In the genomic region with DNA sequence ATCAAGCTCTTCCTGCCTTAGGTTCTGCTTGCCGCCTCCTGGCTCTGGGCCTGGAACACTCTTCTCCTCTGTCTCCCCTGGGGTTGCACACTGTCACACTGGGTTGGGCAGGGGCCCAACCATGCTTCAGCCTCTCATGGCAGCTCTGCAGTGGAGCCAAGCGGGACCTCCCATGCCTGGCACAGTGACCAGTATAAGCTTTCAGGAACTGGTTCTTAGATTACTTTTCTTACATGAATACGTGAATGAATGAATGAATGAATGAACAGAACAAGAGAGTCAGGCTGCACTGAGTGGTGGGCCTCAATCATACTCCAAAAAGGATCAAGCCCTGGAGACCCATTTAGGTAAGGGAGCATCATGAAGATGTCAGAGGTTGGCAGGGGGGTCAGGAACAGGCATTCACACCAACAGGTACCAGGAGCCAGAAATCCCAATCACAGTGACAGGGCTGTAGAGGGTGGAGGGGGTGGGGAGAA, we compare ENCODE assay signal across 17 cellular contexts. TPM values are rescaled to one million over a fixed set of nuclear protein-coding genes. Genes with fewer than 3 reads are reported as not detected.
A peak's percentile ranks its signal among the peaks of the same experiment; 100 is the strongest.
DNase-seq lines count a peak whose midpoint lies in the region; ATAC-seq lines count a peak whose summit lies in the region.
"Had no signal": no experiment of that assay in that cellular context is flagged by ENCODE, and none has a peak within 500 bp of the region (broad histone marks: within the 10 kb centered on the region; RNA-seq: fewer than 3 reads in every experiment).

No MANE protein-coding gene starts in this region.

- H3K4me1 Mint-ChIP-seq in IgD-negative memory B cell = peaks cover 22 to 26% (median 24%) of the 10 kb centered on the region in 3 donors
- H3K4me1 Mint-ChIP-seq in activated CD8-positive, alpha-beta T cell treated with anti-CD3 and anti-CD28 coated beads, Interleukin-2, amount 10 ng/mL, durations not matched to agents 7 days and 5 days (ENCODE audit: low read depth) = peaks cover 10% of the 10 kb centered on the region

- peaks cover 37% of the 10 kb centered on the region for H3K4me1 ChIP-seq in BLaER1

- POLR2A ChIA-PET in activated CD8-positive, alpha-beta T cell treated with anti-CD3 and anti-CD28 coated beads, Interleukin-2, amount 10 ng/mL, durations not matched to agents 7 days and 5 days (lab: Charles Lee) = interaction anchor here (0.7 to 1.9 kb wide), 3 partner anchors 120 to 1917 kb away, joined by 3 to 7 read pairs (median 5); a partner anchor contains a TSS

- H3K27ac Mint-ChIP-seq in IgD-negative memory B cell = peak overlapping the region; percentile 54 to 91 (median 78)
- H3K27ac Mint-ChIP-seq in activated CD8-positive, alpha-beta T cell treated with anti-CD3 and anti-CD28 coated beads, Interleukin-2, amount 10 ng/mL, durations not matched to agents 7 days and 5 days = no peak overlapping the region
- H3K27ac Mint-ChIP-seq: activated naive CD4-positive, alpha-beta T cell treated with anti-CD3 and anti-CD28 coated beads, Interleukin-2, amount 50 U/mL, for 72 hours had no signal

- H3K4me2 ChIP-seq in BLaER1 = peak overlapping the region; percentile 75

- H3K4me3 ChIP-seq in BLaER1 = peak overlapping the region; percentile 6; the same call in 1 of the 2 replicates
- H3K4me3 ChIP-seq: cardiac muscle cell, ovary, suprapubic skin had no signal

- no peaks in the 10 kb centered on the region for H3K36me3 Mint-ChIP-seq in IgD-negative memory B cell
- H3K36me3 Mint-ChIP-seq in activated CD8-positive, alpha-beta T cell treated with anti-CD3 and anti-CD28 coated beads, Interleukin-2, amount 10 ng/mL, durations not matched to agents 7 days and 5 days (ENCODE audit: low read depth) = no peaks in the 10 kb centered on the region
- H3K36me3 Mint-ChIP-seq: activated naive CD4-positive, alpha-beta T cell treated with anti-CD3 and anti-CD28 coated beads, Interleukin-2, amount 50 U/mL, for 72 hours had no signal

- peaks cover 7% of the 10 kb centered on the region; the same call in 1 of the 2 replicates for H3K9me3 ChIP-seq in BLaER1
- H3K9me3 ChIP-seq: ovary, suprapubic skin had no signal

- H3K9ac ChIP-seq in BLaER1 = no peak overlapping the region

- H3K27ac ChIP-seq in BLaER1 = peak overlapping the region; percentile 54
- H3K27ac ChIP-seq: cardiac muscle cell, ovary, suprapubic skin had no signal

- no peaks in the 10 kb centered on the region for H3K36me3 ChIP-seq in BLaER1
- H3K36me3 ChIP-seq: cardiac muscle cell, ovary, suprapubic skin had no signal

- intact Hi-C loops in left cardiac atrium (cut with DNase I) = loop anchor here (2.0 to 10.0 kb wide), 3 partner anchors 63 to 146 kb away; a partner anchor contains a TSS

- H3K4me3 Mint-ChIP-seq in IgD-negative memory B cell = peak overlapping the region in 2 of 4 donors; percentile 61 to 75
- H3K4me3 Mint-ChIP-seq in activated CD8-positive, alpha-beta T cell treated with anti-CD3 and anti-CD28 coated beads, Interleukin-2, amount 10 ng/mL, durations not matched to agents 7 days and 5 days = no peak overlapping the region

- ATAC-seq in GM21526 (IDR thresholded peaks at IDR 0.05; ENCODE audit: low FRiP score, unreplicated experiment) (peak; percentile 20), left cardiac atrium (peak; percentile 73 to 82), GM19397 (IDR thresholded peaks at IDR 0.05; ENCODE audit: unreplicated experiment) (no peak), GM18511 (IDR thresholded peaks at IDR 0.05; ENCODE audit: unreplicated experiment) (no peak)
- ATAC-seq in activated CD8-positive, alpha-beta T cell treated with anti-CD3 and anti-CD28 coated beads, Interleukin-2, amount 10 ng/mL, durations not matched to agents 7 days and 5 days = no peak
- ATAC-seq: activated naive CD4-positive, alpha-beta T cell treated with anti-CD3 and anti-CD28 coated beads, Interleukin-2, amount 50 U/mL, for 72 hours had no signal

- DNase-seq in left cardiac atrium (peak; percentile 62), iPS-NIHi11 (ENCODE audit: low spot score) (no peak)
- DNase-seq in activated CD8-positive, alpha-beta T cell treated with anti-CD3 and anti-CD28 coated beads, Interleukin-2, amount 10 ng/mL, durations not matched to agents 7 days and 5 days = no peak
- DNase-seq: NCI-H2107; NK-92 treated with Interleukin-12 subunit alpha and Interleukin-12 subunit beta, amount 100 ng/mL, for 24 hours; ovary had no signal

- H3K27me3 ChIP-seq in BLaER1 = no peaks in the 10 kb centered on the region
- H3K27me3 ChIP-seq: cardiac muscle cell, ovary, suprapubic skin had no signal

- no peaks in the 10 kb centered on the region for H4K20me1 ChIP-seq in BLaER1

- CTCF ChIA-PET in activated CD8-positive, alpha-beta T cell treated with anti-CD3 and anti-CD28 coated beads, Interleukin-2, amount 10 ng/mL, durations not matched to agents 7 days and 5 days (lab: Charles Lee) = interaction anchor here (0.7 to 3.5 kb wide), 11 partner anchors 10 to 696 kb away, joined by 3 to 47 read pairs (median 3); a partner anchor contains a TSS

- no peaks in the 10 kb centered on the region for H3K27me3 Mint-ChIP-seq in IgD-negative memory B cell
- H3K27me3 Mint-ChIP-seq in activated CD8-positive, alpha-beta T cell treated with anti-CD3 and anti-CD28 coated beads, Interleukin-2, amount 10 ng/mL, durations not matched to agents 7 days and 5 days (ENCODE audit: low read depth) = peaks cover 2% of the 10 kb centered on the region

- peaks cover 0 to 2% (median 0%) of the 10 kb centered on the region in 3 donors for H3K9me3 Mint-ChIP-seq in IgD-negative memory B cell
- peaks cover 5% of the 10 kb centered on the region for H3K9me3 Mint-ChIP-seq in activated CD8-positive, alpha-beta T cell treated with anti-CD3 and anti-CD28 coated beads, Interleukin-2, amount 10 ng/mL, durations not matched to agents 7 days and 5 days (ENCODE audit: insufficient read depth)
- H3K9me3 Mint-ChIP-seq: activated naive CD4-positive, alpha-beta T cell treated with anti-CD3 and anti-CD28 coated beads, Interleukin-2, amount 50 U/mL, for 72 hours had no signal

RNA-seq across cellular contexts. Expression of a gene that starts 30.8 kb away (rescaled TPM):
- polyA plus RNA-seq in IgD-negative memory B cell = not detected
- total RNA-seq in left cardiac atrium = under 1 TPM; 0.41 to 0.65 TPM
- not detected for total RNA-seq in activated CD8-positive, alpha-beta T cell treated with anti-CD3 and anti-CD28 coated beads, Interleukin-2, amount 10 ng/mL, durations not matched to agents 7 days and 5 days
- polyA plus RNA-seq: AG04450 had no signal

RNA-seq across cellular contexts. Expression of a gene that starts 46.4 kb away (rescaled TPM):
- not detected for polyA plus RNA-seq in IgD-negative memory B cell
- total RNA-seq in left cardiac atrium = not detected
- not detected for total RNA-seq in activated CD8-positive, alpha-beta T cell treated with anti-CD3 and anti-CD28 coated beads, Interleukin-2, amount 10 ng/mL, durations not matched to agents 7 days and 5 days
- total RNA-seq: activated naive CD4-positive, alpha-beta T cell treated with anti-CD3 and anti-CD28 coated beads, Interleukin-2, amount 50 U/mL, for 72 hours; frontal cortex; mononuclear cell had no signal
- polyA plus RNA-seq: AG04450, cardiac muscle cell, ovary had no signal

Comparison
In these comparisons a context has a peak if more than half of its experiments do, and no peak if none do; other contexts are left out.
1. ATAC-seq: peak in GM21526 (single experiment) and left cardiac atrium (2 of 2); none in GM19397 (single experiment), GM18511 (single experiment) and activated CD8-positive, alpha-beta T cell treated with anti-CD3 and anti-CD28 coated beads, Interleukin-2, amount 10 ng/mL, durations not matched to agents 7 days and 5 days (single experiment).